In genomic region chr1:232182206-232182605, GRCh38 we compare ENCODE assay signal across 9 cellular contexts.
"Had no signal": no experiment of that assay in that cellular context is flagged by ENCODE, and none has a peak within 500 bp of the region (broad histone marks: within the 10 kb centered on the region; RNA-seq: fewer than 3 reads in every experiment).

No MANE protein-coding gene starts in this region.

- H3K4me3 ChIP-seq: GM23248, GM23338, HAP-1 had no signal

- H3K36me3 ChIP-seq: HAP-1 had no signal

- H3K4me1 ChIP-seq: HAP-1 had no signal

- H3K27ac ChIP-seq: GM23248 had no signal

- H3K9me3 ChIP-seq: HAP-1 had no signal

- H3K4me3 Mint-ChIP-seq: GM23338, H9, HFFc6 had no signal

- DNase-seq: GM23248, GOT3, H7, H9, HCEC 1CT, HFFc6 had no signal

- H3K9me3 Mint-ChIP-seq: GM23338, H9 had no signal

- ATAC-seq: GM23338, HCT116 had no signal

- H3K27ac Mint-ChIP-seq: GM23338, H9, HFFc6 had no signal
